In the genomic region with DNA sequence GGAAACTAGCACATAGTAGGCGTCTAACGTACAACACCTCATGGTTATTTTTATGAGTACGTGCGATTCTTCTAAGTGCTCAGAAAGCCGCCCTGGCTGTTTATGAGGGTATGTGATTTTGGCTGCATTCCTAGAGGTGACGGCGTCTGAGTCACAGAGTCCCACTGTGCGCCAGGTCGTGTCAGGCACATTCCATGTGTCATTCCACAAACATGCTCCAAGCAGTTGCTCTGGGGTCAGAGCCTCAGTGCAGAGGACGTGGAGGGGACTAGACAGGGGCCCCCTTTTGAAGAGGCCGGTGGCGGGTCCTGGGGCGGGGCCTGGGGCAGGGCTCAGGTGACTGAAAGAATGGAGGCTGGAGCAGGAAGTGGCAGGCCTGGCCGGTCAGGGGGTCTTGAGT, we compare ENCODE assay signal across 10 cellular contexts. TPM values are rescaled to one million over a fixed set of nuclear protein-coding genes. Genes with fewer than 3 reads are reported as not detected.
A peak's percentile ranks its signal among the peaks of the same experiment; 100 is the strongest.
DNase-seq lines count a peak whose midpoint lies in the region; ATAC-seq, FAIRE-seq and TF ChIP-seq lines count a peak whose summit lies in the region.
"Had no signal": no experiment of that assay in that cellular context is flagged by ENCODE, and none has a peak within 500 bp of the region (broad histone marks: within the 10 kb centered on the region; RNA-seq: fewer than 3 reads in every experiment).

No MANE protein-coding gene starts in this region.

- TF ChIP-seq RAD21 in K562 (CRISPR knock-in tag; conservative IDR thresholded peaks at IDR 0.05 in 1 of 2, IDR thresholded peaks at IDR 0.05 in 1 of 2), result no peak

- H3K9me3 ChIP-seq in left ventricle myocardium inferior (replicated peaks), result no peaks in the 10 kb centered on the region
- H3K9me3 ChIP-seq in K562 (replicated peaks; ENCODE audit: control insufficient read depth, insufficient read depth, low read depth, low read length), result no peaks in the 10 kb centered on the region
- no peaks in the 10 kb centered on the region for H3K9me3 ChIP-seq in spleen

- no peaks in the 10 kb centered on the region for H3K79me2 ChIP-seq in K562 (ENCODE audit: control insufficient read depth, insufficient read depth, low read length)

- TF ChIP-seq EP300 in K562 (IDR thresholded peaks at IDR 0.05; ENCODE audit: low read length), result no peak

- H3K27ac ChIP-seq in left ventricle myocardium inferior (replicated peaks) (no peak overlapping the region), K562 (ENCODE audit: extremely low read depth, low read depth, low read length) (no peak overlapping the region), spleen (no peak overlapping the region)
- H3K27ac ChIP-seq: VCaP had no signal

- ATAC-seq in Right ventricle myocardium superior (ENCODE audit: poor library complexity) (peak; percentile 58), K562 (no peak)

- no peak for FAIRE-seq in K562 (lab: Jason Lieb, UNC)

- in situ Hi-C loops in K562 (cut with MboI), result loop anchor here (25.0 kb wide), 1 partner anchor 772 kb away; no protein-coding TSS in a partner anchor

- H4K20me1 ChIP-seq in K562 (replicated peaks; ENCODE audit: control insufficient read depth, insufficient read depth, low read length), result peaks cover 13% of the 10 kb centered on the region; the same call in 1 of the 2 replicates

- intact Hi-C loops in Right ventricle myocardium superior (cut with DNase I) (no loop called here), left ventricle myocardium inferior (cut with micrococcal nuclease) (no loop called here), K562 (cut with micrococcal nuclease) (no loop called here), spleen (cut with DNase I; ENCODE audit: low total_unique reads) (no loop called here)

- TF ChIP-seq CTCF in left ventricle myocardium inferior (IDR thresholded peaks at IDR 0.05; ENCODE audit: borderline replicate concordance) (no peak), K562 (IDR thresholded peaks at IDR 0.05 in 2 of 3, conservative IDR thresholded peaks at IDR 0.05 in 1 of 3; ENCODE audit: insufficient read depth in 2 of 3, low read depth in 1 of 3, low read length in 3 of 3) (no peak), spleen (IDR thresholded peaks at IDR 0.05 in 8 of 11, conservative IDR thresholded peaks at IDR 0.05 in 3 of 11) (no peak)

- no peak for TF ChIP-seq POLR2A in K562 (conservative IDR thresholded peaks at IDR 0.05)
- TF ChIP-seq POLR2A in spleen (IDR thresholded peaks at IDR 0.05), result no peak

- no peak overlapping the region for H2AFZ ChIP-seq in K562 (ENCODE audit: low read depth, low read length)

- peaks cover 2% of the 10 kb centered on the region for H3K9me1 ChIP-seq in K562 (ENCODE audit: control insufficient read depth, insufficient read depth, low read length)

- no peak overlapping the region; a peak in 1 of 4 replicates for H3K9ac ChIP-seq in K562 (ENCODE audit: insufficient read depth in 1 of 2, low read depth in 2 of 2, low read length in 2 of 2)

- no TSS peak for BruUV-seq in K562 (replicated peaks; lab: Mats Ljungman, UMichigan)

- H3K4me1 ChIP-seq in left ventricle myocardium inferior (no peaks in the 10 kb centered on the region), K562 (replicated peaks in 1 of 2; ENCODE audit: control insufficient read depth in 2 of 2, insufficient read depth in 2 of 2, low read length in 2 of 2) (peaks cover 4 to 16% of the 10 kb centered on the region in 2 experiments; a peak in 3 of 5 replicates), spleen (peaks cover 0 to 25% (median 3%) of the 10 kb centered on the region in 6 donors)

- 58% methylated on average over 12 of the region's 14 CpGs for WGBS in K562 (ENCODE audit: insufficient coverage, low coverage, missing lambda C conversion rate)
- 87 to 92% (median 92%) methylated on average over 14 of the region's 14 CpGs for WGBS in spleen, 5 donors

- H3K4me3 ChIP-seq in left ventricle myocardium inferior, result no peak overlapping the region
- H3K4me3 ChIP-seq in K562, result no peak overlapping the region
- no peak overlapping the region for H3K4me3 ChIP-seq in spleen

- peaks cover 8% of the 10 kb centered on the region for H3K36me3 ChIP-seq in left ventricle myocardium inferior
- H3K36me3 ChIP-seq in K562 (ENCODE audit: control insufficient read depth, insufficient read depth, low read length), result no peaks in the 10 kb centered on the region; the same call in 2 of the 3 replicates
- H3K36me3 ChIP-seq in spleen, result peaks cover 0 to 92% (median 41%) of the 10 kb centered on the region in 6 donors

- CTCF ChIA-PET in K562 (lab: Yijun Ruan, JAX; ENCODE audit: low intra/inter-chr PET ratio), result no interaction called here

- H3K27me3 ChIP-seq in left ventricle myocardium inferior (ENCODE audit: low read depth) (no peaks in the 10 kb centered on the region), K562 (ENCODE audit: control insufficient read depth in 2 of 2, insufficient read depth in 2 of 2, low read length in 2 of 2) (no peaks in the 10 kb centered on the region), spleen (replicated peaks in 1 of 7) (no peaks in the 10 kb centered on the region)

- DNase-seq in Right ventricle myocardium superior, result no peak
- no peak for DNase-seq in left ventricle myocardium inferior
- no peak for DNase-seq in K562 (ENCODE audit: extremely low read depth in 1 of 4, low spot score in 3 of 4)
- peak; percentile 98 for DNase-seq in islet precursor cell
- DNase-seq in NK-92 (lab: John Stamatoyannopoulos, UW; ENCODE audit: unreplicated experiment), result no peak
- DNase-seq in spleen, result no peak
- no peak for DNase-seq in RPMI8226
- DNase-seq in mesenteric fat pad (ENCODE audit: low spot score), result no peak
- DNase-seq: AML-193 had no signal

- POLR2A ChIA-PET in K562 (lab: Yijun Ruan, JAX), result interaction anchor here (0.6 to 0.9 kb wide), 2 partner anchors 12 to 183 kb away, joined by 3 to 4 read pairs; no protein-coding TSS in a partner anchor

- H3K4me2 ChIP-seq in K562 (ENCODE audit: insufficient read depth, low read length), result no peak overlapping the region

TF ChIP-seq in K562, 482 proteins besides CTCF, POLR2A, EP300 and RAD21 (continues in another document):
- peak; percentile 31; the same call in 1 of the 2 replicates for TF ChIP-seq ATF3 (IDR thresholded peaks at IDR 0.05)
- no peak for TF ChIP-seq ATF3 (CRISPR knock-in tag; conservative IDR thresholded peaks at IDR 0.05)
- TF ChIP-seq FOSL1 (tag; conservative IDR thresholded peaks at IDR 0.05), result peak; percentile 68
- TF ChIP-seq HMGXB4 (CRISPR knock-in tag; IDR thresholded peaks at IDR 0.05), result no peak
- TF ChIP-seq RBM14 (IDR thresholded peaks at IDR 0.05; ENCODE audit: borderline replicate concordance, insufficient read depth, low read depth, low read length), result no peak
- TF ChIP-seq KAT7 (CRISPR knock-in tag; IDR thresholded peaks at IDR 0.05; ENCODE audit: borderline replicate concordance), result no peak
- TF ChIP-seq, protein P1, sequence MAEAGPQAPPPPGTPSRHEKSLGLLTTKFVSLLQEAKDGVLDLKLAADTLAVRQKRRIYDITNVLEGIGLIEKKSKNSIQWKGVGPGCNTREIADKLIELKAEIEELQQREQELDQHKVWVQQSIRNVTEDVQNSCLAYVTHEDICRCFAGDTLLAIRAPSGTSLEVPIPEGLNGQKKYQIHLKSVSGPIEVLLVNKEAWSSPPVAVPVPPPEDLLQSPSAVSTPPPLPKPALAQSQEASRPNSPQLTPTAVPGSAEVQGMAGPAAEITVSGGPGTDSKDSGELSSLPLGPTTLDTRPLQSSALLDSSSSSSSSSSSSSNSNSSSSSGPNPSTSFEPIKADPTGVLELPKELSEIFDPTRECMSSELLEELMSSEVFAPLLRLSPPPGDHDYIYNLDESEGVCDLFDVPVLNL (CRISPR knock-in tag; IDR thresholded peaks at IDR 0.05; ENCODE audit: low read depth), result no peak

RNA-seq across cellular contexts. Expression of gene NEK6, which starts 51.9 kb away (rescaled TPM):
- total RNA-seq in Right ventricle myocardium superior, result 10.3 TPM
- total RNA-seq in left ventricle myocardium inferior, result 8.7 TPM
- 11.0 and 26.4 TPM in 2 replicates for total RNA-seq in K562 (2011; cell fraction: chromatin; rRNA removed; ENCODE audit: low replicate concordance)
- total RNA-seq in K562 (2011; cell fraction: nucleolus; rRNA removed), result 6.4 and 7.7 TPM in 2 replicates
- total RNA-seq in K562 (2011; cell fraction: nucleoplasm; rRNA removed), result 8.4 and 9.9 TPM in 2 replicates
- 8.0 and 11.4 TPM in 2 replicates for total RNA-seq in K562 (2014; rRNA removed)
- total RNA-seq in K562 (2014; rRNA removed; fragmentation: Illumina TruSeq; extraction: Trizol), result 6.1 and 6.9 TPM in 2 replicates
- 7.9 and 8.4 TPM in 2 replicates for total RNA-seq in K562 (2015; rRNA removed; fragmentation: Illumina TruSeq; extraction: Trizol)
- 19.0 and 19.7 TPM in 2 replicates for total RNA-seq in K562 (2021)
- polyA plus RNA-seq in K562 (2011; rRNA removed), result 12.1 and 27.8 TPM in 2 replicates
- 20.4 and 25.6 TPM in 2 replicates for polyA plus RNA-seq in K562 (2011; cell fraction: cytosol; rRNA removed)
- polyA plus RNA-seq in K562 (2011; cell fraction: nucleus; rRNA removed), result 13.6 and 24.6 TPM in 2 replicates
- polyA plus RNA-seq in K562 (2012), result 8.5 and 12.5 TPM in 2 replicates
- polyA plus RNA-seq in K562 (2014; fragmentation: Illumina TruSeq; extraction: Trizol), result 12.5 and 12.9 TPM in 2 replicates
- 1 to 10 TPM; 3.1 to 3.5 TPM for polyA plus RNA-seq in K562 (2014; fragmentation: Nextera tagmentation; extraction: Ambion mirVana)
- polyA plus RNA-seq in K562 (2014; rRNA removed), result 9.5 and 13.1 TPM in 2 replicates
- polyA minus RNA-seq in K562 (2011; rRNA and poly(A)+ RNA removed), result 24.9 and 49.3 TPM in 2 replicates
- 10.0 and 18.9 TPM in 2 replicates for polyA minus RNA-seq in K562 (2011; cell fraction: cytosol; rRNA and poly(A)+ RNA removed)
- polyA minus RNA-seq in K562 (2011; cell fraction: nucleus; rRNA and poly(A)+ RNA removed), result 4.8 and 27.3 TPM in 2 replicates
- total RNA-seq in spleen, result 10 to 100 TPM; 32.8 to 71.3 (median 55.0) TPM
- 10 to 100 TPM; 11.2 to 19.7 (median 11.6) TPM for polyA plus RNA-seq in spleen
- total RNA-seq in mesenteric fat pad, result 97.9 TPM
